ENCODE assay signal across 13 cellular contexts in the genomic region with DNA sequence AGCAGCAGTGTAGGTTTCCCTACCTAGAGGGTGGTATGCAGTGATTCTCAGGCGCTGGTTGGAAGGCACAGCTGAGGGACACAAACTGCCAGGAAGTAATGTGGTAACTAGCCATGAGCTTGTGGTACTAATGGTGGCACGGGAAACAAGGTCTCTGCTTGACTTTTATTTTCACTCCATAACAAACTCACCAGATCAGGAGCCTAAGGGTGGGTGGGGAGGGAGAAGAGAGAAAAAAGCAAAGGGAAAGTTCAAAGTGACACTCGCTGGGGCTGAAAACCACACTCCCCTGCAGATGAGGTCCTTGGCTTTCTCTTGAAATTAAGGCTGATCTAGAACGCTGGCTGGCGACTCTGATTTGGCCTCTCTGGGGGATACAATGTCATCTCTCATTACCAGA. TPM values are rescaled to one million over a fixed set of nuclear protein-coding genes. Genes with fewer than 3 reads are reported as not detected.
DNase-seq lines count a peak whose midpoint lies in the region; ATAC-seq and TF ChIP-seq lines count a peak whose summit lies in the region.
"Had no signal": no experiment of that assay in that cellular context is flagged by ENCODE, and none has a peak within 500 bp of the region (broad histone marks: within the 10 kb centered on the region; RNA-seq: fewer than 3 reads in every experiment).

No MANE protein-coding gene starts in this region.

- no peak for DNase-seq in activated CD4-positive, alpha-beta T cell treated with anti-CD3 and anti-CD28 coated beads for 36 hours
- no peak for DNase-seq in activated CD4-positive, alpha-beta T cell treated with anti-CD3 and anti-CD28 coated beads, Interleukin-2, amount 50 U/mL, for 4 hours
- DNase-seq in activated B cell treated with CpG ODN at 0.5 μM for 24 hours (no peak), NCI-H510A treated with DMSO at 0.1 percent for 48 hours (lab: John Stamatoyannopoulos, UW) (no peak), GM13977 (ENCODE audit: low spot score) (no peak)
- no peak for DNase-seq in stimulated activated effector memory CD8-positive, alpha-beta T cell treated with anti-CD3 and anti-CD28 coated beads, Interleukin-12 subunit alpha, Interleukin-12 subunit beta, amount 100 ng/mL, for 72 hours (ENCODE audit: low spot score in 2 of 2)
- DNase-seq in activated CD4-positive, alpha-beta T cell treated with anti-CD3 and anti-CD28 coated beads, Interleukin-2, amount 50 U/mL, for 1 hour = no peak
- DNase-seq: activated naive CD4-positive, alpha-beta T cell treated with anti-CD3 and anti-CD28 coated beads, Interleukin-2, amount 50 U/mL, for 16 hours; GF-D8; uterus had no signal

- H3K4me3 Mint-ChIP-seq in activated CD4-positive, alpha-beta T cell treated with anti-CD3 and anti-CD28 coated beads for 36 hours = no peak overlapping the region
- H3K4me3 Mint-ChIP-seq in activated B cell treated with CpG ODN at 0.5 μM for 24 hours = peak overlapping the region; percentile 66
- H3K4me3 Mint-ChIP-seq in stimulated activated effector memory CD8-positive, alpha-beta T cell treated with anti-CD3 and anti-CD28 coated beads, Interleukin-12 subunit alpha, Interleukin-12 subunit beta, amount 100 ng/mL, for 72 hours = peak overlapping the region; percentile 26

- intact Hi-C loops in activated CD4-positive, alpha-beta T cell treated with anti-CD3 and anti-CD28 coated beads for 36 hours (cut with DNase I, micrococcal nuclease) = no loop called here
- intact Hi-C loops in activated B cell treated with CpG ODN at 0.5 μM for 24 hours (cut with micrococcal nuclease) = no loop called here

- H3K36me3 Mint-ChIP-seq in activated CD4-positive, alpha-beta T cell treated with anti-CD3 and anti-CD28 coated beads for 36 hours (ENCODE audit: low read depth) = peaks cover 62% of the 10 kb centered on the region
- peaks cover 66% of the 10 kb centered on the region for H3K36me3 Mint-ChIP-seq in activated B cell treated with CpG ODN at 0.5 μM for 24 hours (ENCODE audit: low read depth)
- H3K36me3 Mint-ChIP-seq in stimulated activated effector memory CD8-positive, alpha-beta T cell treated with anti-CD3 and anti-CD28 coated beads, Interleukin-12 subunit alpha, Interleukin-12 subunit beta, amount 100 ng/mL, for 72 hours = peaks cover 85% of the 10 kb centered on the region

- H3K27me3 Mint-ChIP-seq in activated CD4-positive, alpha-beta T cell treated with anti-CD3 and anti-CD28 coated beads for 36 hours = no peaks in the 10 kb centered on the region
- H3K27me3 Mint-ChIP-seq in activated B cell treated with CpG ODN at 0.5 μM for 24 hours = no peaks in the 10 kb centered on the region

- peaks cover 30% of the 10 kb centered on the region for H3K4me1 Mint-ChIP-seq in activated CD4-positive, alpha-beta T cell treated with anti-CD3 and anti-CD28 coated beads for 36 hours
- H3K4me1 Mint-ChIP-seq in activated B cell treated with CpG ODN at 0.5 μM for 24 hours = peaks cover 27% of the 10 kb centered on the region
- peaks cover 26% of the 10 kb centered on the region for H3K4me1 Mint-ChIP-seq in stimulated activated effector memory CD8-positive, alpha-beta T cell treated with anti-CD3 and anti-CD28 coated beads, Interleukin-12 subunit alpha, Interleukin-12 subunit beta, amount 100 ng/mL, for 72 hours

- ATAC-seq in activated CD4-positive, alpha-beta T cell treated with anti-CD3 and anti-CD28 coated beads for 36 hours = no peak
- ATAC-seq in HG02623 (IDR thresholded peaks at IDR 0.05; ENCODE audit: unreplicated experiment) = peak; percentile 56
- ATAC-seq in activated B cell treated with CpG ODN at 0.5 μM for 24 hours (ENCODE audit: low read depth) = peak; percentile 10
- peak; percentile 31 for ATAC-seq in stimulated activated effector memory CD8-positive, alpha-beta T cell treated with anti-CD3 and anti-CD28 coated beads, Interleukin-12 subunit alpha, Interleukin-12 subunit beta, amount 100 ng/mL, for 72 hours
- ATAC-seq: A549, HCT116 had no signal

- in situ Hi-C loops in GM13977 (cut with MboI; ENCODE audit: low pct_unique_long_range_greater_than_20kb, low sequenced_read_pairs, unreplicated experiment) = no loop called here

- TF ChIP-seq CTCF in activated B cell treated with CpG ODN at 0.5 μM for 24 hours (IDR thresholded peaks at IDR 0.05) (no peak), GM13977 (IDR thresholded peaks at IDR 0.05; ENCODE audit: extremely low read depth, insufficient read depth, missing control alignments) (no peak)

- peak overlapping the region; percentile 49 for H3K27ac Mint-ChIP-seq in activated CD4-positive, alpha-beta T cell treated with anti-CD3 and anti-CD28 coated beads for 36 hours
- H3K27ac Mint-ChIP-seq in activated B cell treated with CpG ODN at 0.5 μM for 24 hours = peak overlapping the region; percentile 73
- H3K27ac Mint-ChIP-seq in stimulated activated effector memory CD8-positive, alpha-beta T cell treated with anti-CD3 and anti-CD28 coated beads, Interleukin-12 subunit alpha, Interleukin-12 subunit beta, amount 100 ng/mL, for 72 hours = peak overlapping the region; percentile 76

- H3K9me3 Mint-ChIP-seq in activated CD4-positive, alpha-beta T cell treated with anti-CD3 and anti-CD28 coated beads for 36 hours (ENCODE audit: low read depth) = no peaks in the 10 kb centered on the region
- H3K9me3 Mint-ChIP-seq in activated B cell treated with CpG ODN at 0.5 μM for 24 hours = no peaks in the 10 kb centered on the region
- no peaks in the 10 kb centered on the region for H3K9me3 Mint-ChIP-seq in stimulated activated effector memory CD8-positive, alpha-beta T cell treated with anti-CD3 and anti-CD28 coated beads, Interleukin-12 subunit alpha, Interleukin-12 subunit beta, amount 100 ng/mL, for 72 hours

- POLR2A ChIA-PET in activated CD4-positive, alpha-beta T cell treated with anti-CD3 and anti-CD28 coated beads for 36 hours (lab: Charles Lee) = interaction anchor here (0.7 kb wide), 1 partner anchor 125 kb away, joined by 3 read pairs; no protein-coding TSS in a partner anchor
- POLR2A ChIA-PET in activated B cell treated with CpG ODN at 0.5 μM for 24 hours (lab: Charles Lee) = interaction anchor here (0.6 to 1.3 kb wide), 3 partner anchors 22 to 199 kb away, joined by 3 read pairs; partner anchors contain the start of genes COMMD9 and TRAF6

- CTCF ChIA-PET in activated CD4-positive, alpha-beta T cell treated with anti-CD3 and anti-CD28 coated beads for 36 hours (lab: Charles Lee) = interaction anchor here (0.7 to 3.1 kb wide), 9 partner anchors 9 to 229 kb away, joined by 3 to 21 read pairs (median 4); no protein-coding TSS in a partner anchor
- CTCF ChIA-PET in activated B cell treated with CpG ODN at 0.5 μM for 24 hours (lab: Charles Lee) = interaction anchor here (0.9 to 2.5 kb wide), 6 partner anchors 10 to 666 kb away, joined by 3 to 10 read pairs (median 6); partner anchors contain the start of gene TRAF6

RNA-seq across cellular contexts. Expression of gene TRAF6, which starts 22.0 kb away (rescaled TPM):
- 10 to 100 TPM; 11.1 to 12.5 TPM for total RNA-seq in activated CD4-positive, alpha-beta T cell treated with anti-CD3 and anti-CD28 coated beads for 36 hours
- 16.9 and 19.3 TPM in 2 replicates for total RNA-seq in activated B cell treated with CpG ODN at 0.5 μM for 24 hours
